1 cellular context compared by ENCODE assay signal in the genomic region with DNA sequence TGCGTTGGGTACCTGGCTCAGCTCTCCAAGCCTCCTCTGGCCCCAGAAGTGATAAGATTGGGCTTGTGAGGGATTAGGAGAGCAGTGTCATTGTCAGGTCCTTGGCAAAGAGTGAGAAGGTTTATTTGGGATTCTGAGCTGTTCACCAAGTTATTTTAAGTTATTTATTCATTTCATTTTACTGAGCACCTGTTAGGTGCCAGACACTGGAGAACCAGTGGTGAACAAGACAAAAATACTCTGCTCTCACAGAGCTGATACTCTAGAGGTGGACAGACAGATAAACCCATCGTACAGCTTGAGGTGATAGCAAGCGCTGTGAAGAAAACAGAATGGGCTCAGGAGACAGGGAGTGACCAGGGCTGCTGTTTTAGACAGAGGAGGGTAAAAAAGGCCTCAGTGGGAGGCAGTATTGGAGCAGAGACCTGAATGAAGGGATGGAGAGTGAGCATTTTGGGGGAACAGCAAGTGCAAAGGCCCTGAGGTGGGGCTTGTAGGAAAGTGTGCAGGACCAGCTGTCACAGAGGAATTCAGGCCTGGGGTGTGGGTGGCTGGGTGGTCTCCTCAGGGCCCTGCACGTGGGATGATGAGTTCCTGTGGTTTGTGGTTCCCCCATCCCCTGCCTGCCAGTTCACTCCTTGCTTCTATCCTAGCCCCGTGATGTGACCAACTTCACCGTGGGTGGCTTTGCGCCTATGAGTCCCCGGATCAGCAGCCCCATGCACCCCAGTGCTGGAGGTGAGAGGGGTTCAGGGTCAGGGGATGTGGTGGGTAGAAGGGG.
TF ChIP-seq lines count a peak whose summit lies in the region.

No MANE protein-coding gene starts in this region.

TF ChIP-seq in A549, 52 proteins besides CTCF, POLR2A, EP300 and RAD21:
- TF ChIP-seq RARB (CRISPR knock-in tag; IDR thresholded peaks at IDR 0.05) (no peak), HDAC2 (IDR thresholded peaks at IDR 0.05) (no peak), POLR2AphosphoS2 (conservative IDR thresholded peaks at IDR 0.05; ENCODE audit: low read length) (0 out of 2 replicates have a peak, but pooled peaks have one; percentile 36)
- TF ChIP-seq, protein P1, sequence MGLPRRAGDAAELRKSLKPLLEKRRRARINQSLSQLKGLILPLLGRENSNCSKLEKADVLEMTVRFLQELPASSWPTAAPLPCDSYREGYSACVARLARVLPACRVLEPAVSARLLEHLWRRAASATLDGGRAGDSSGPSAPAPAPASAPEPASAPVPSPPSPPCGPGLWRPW (IDR thresholded peaks at IDR 0.05), result no peak
